In genomic region chr12:30752255-30752654, GRCh38 we compare ENCODE assay signal across 2 cellular contexts.
TF ChIP-seq lines count a peak whose summit lies in the region.

No MANE protein-coding gene starts in this region.

TF ChIP-seq in SK-N-SH, 30 proteins besides CTCF, POLR2A, EP300 and RAD21 (continued from another document):
- TF ChIP-seq REST (IDR thresholded peaks at IDR 0.05; ENCODE audit: low read depth, low read length) (no peak), GABPA (IDR thresholded peaks at IDR 0.05; ENCODE audit: low read depth) (no peak), SMC3 (IDR thresholded peaks at IDR 0.05; ENCODE audit: low read depth, low read length) (no peak)

TF ChIP-seq in SK-N-SH treated with all-trans-retinoic acid at 6 μM for 48 hours, 23 proteins besides CTCF, POLR2A, EP300 and RAD21:
- TF ChIP-seq, protein P1, sequence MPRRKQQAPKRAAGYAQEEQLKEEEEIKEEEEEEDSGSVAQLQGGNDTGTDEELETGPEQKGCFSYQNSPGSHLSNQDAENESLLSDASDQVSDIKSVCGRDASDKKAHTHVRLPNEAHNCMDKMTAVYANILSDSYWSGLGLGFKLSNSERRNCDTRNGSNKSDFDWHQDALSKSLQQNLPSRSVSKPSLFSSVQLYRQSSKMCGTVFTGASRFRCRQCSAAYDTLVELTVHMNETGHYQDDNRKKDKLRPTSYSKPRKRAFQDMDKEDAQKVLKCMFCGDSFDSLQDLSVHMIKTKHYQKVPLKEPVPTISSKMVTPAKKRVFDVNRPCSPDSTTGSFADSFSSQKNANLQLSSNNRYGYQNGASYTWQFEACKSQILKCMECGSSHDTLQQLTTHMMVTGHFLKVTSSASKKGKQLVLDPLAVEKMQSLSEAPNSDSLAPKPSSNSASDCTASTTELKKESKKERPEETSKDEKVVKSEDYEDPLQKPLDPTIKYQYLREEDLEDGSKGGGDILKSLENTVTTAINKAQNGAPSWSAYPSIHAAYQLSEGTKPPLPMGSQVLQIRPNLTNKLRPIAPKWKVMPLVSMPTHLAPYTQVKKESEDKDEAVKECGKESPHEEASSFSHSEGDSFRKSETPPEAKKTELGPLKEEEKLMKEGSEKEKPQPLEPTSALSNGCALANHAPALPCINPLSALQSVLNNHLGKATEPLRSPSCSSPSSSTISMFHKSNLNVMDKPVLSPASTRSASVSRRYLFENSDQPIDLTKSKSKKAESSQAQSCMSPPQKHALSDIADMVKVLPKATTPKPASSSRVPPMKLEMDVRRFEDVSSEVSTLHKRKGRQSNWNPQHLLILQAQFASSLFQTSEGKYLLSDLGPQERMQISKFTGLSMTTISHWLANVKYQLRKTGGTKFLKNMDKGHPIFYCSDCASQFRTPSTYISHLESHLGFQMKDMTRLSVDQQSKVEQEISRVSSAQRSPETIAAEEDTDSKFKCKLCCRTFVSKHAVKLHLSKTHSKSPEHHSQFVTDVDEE (CRISPR knock-in tag; IDR thresholded peaks at IDR 0.05) = no peak
- TF ChIP-seq PPARA (CRISPR knock-in tag; IDR thresholded peaks at IDR 0.05; ENCODE audit: borderline replicate concordance) (no peak), ZC3H10 (CRISPR knock-in tag; IDR thresholded peaks at IDR 0.05) (no peak), ZNF8 (CRISPR knock-in tag; IDR thresholded peaks at IDR 0.05) (no peak), CREB5 (CRISPR knock-in tag; IDR thresholded peaks at IDR 0.05; ENCODE audit: low read depth) (no peak), ARNTL (CRISPR knock-in tag; IDR thresholded peaks at IDR 0.05; ENCODE audit: borderline replicate concordance, low read depth) (no peak), POU6F1 (CRISPR knock-in tag; IDR thresholded peaks at IDR 0.05; ENCODE audit: borderline replicate concordance, low read depth) (no peak), ZFP3 (CRISPR knock-in tag; IDR thresholded peaks at IDR 0.05) (no peak), SNAI2 (CRISPR knock-in tag; IDR thresholded peaks at IDR 0.05) (no peak), BACH2 (CRISPR knock-in tag; IDR thresholded peaks at IDR 0.05; ENCODE audit: borderline replicate concordance) (no peak), ISL1 (CRISPR knock-in tag; IDR thresholded peaks at IDR 0.05) (no peak), GLIS3 (CRISPR knock-in tag; IDR thresholded peaks at IDR 0.05) (no peak)
- TF ChIP-seq, protein P2, sequence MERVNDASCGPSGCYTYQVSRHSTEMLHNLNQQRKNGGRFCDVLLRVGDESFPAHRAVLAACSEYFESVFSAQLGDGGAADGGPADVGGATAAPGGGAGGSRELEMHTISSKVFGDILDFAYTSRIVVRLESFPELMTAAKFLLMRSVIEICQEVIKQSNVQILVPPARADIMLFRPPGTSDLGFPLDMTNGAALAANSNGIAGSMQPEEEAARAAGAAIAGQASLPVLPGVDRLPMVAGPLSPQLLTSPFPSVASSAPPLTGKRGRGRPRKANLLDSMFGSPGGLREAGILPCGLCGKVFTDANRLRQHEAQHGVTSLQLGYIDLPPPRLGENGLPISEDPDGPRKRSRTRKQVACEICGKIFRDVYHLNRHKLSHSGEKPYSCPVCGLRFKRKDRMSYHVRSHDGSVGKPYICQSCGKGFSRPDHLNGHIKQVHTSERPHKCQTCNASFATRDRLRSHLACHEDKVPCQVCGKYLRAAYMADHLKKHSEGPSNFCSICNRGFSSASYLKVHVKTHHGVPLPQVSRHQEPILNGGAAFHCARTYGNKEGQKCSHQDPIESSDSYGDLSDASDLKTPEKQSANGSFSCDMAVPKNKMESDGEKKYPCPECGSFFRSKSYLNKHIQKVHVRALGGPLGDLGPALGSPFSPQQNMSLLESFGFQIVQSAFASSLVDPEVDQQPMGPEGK (CRISPR knock-in tag; IDR thresholded peaks at IDR 0.05; ENCODE audit: borderline replicate concordance) = no peak
